In the genomic region with DNA sequence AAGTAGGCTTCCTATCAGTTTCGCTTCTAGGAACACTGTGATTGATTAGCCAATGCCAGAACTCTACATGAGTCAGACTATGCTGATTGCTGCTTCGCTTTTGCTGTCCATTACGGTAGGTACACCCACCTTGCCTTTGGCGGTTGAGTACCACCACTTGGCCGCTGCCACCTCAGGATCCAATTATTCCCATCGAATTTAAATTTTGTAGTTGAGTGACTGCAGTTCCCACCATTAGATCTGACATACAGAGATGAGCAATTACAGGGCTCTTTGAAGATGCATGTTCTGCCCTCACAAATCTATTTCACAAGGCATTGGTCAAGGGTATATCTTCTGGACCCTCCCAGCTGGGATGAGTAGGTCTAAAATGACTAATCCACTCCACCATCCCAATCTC, we compare ENCODE assay signal across 1 cellular context. TPM values are rescaled to one million over a fixed set of nuclear protein-coding genes. Genes with fewer than 3 reads are reported as not detected.
"Had no signal": no experiment of that assay in that cellular context is flagged by ENCODE, and none has a peak within 500 bp of the region (broad histone marks: within the 10 kb centered on the region; RNA-seq: fewer than 3 reads in every experiment).

No MANE protein-coding gene starts in this region.

RNA-seq across cellular contexts. Expression of a gene that starts 41.9 kb away (rescaled TPM):
- total RNA-seq: mononuclear cell had no signal

RNA-seq across cellular contexts. Expression of a gene that starts 43.3 kb away (rescaled TPM):
- total RNA-seq: mononuclear cell had no signal
